In genomic region chr9:97012617-97013016, GRCh38 we compare ENCODE assay signal across 8 cellular contexts. TPM values are rescaled to one million over a fixed set of nuclear protein-coding genes. Genes with fewer than 3 reads are reported as not detected.
DNase-seq lines count a peak whose midpoint lies in the region; ATAC-seq and TF ChIP-seq lines count a peak whose summit lies in the region.
"Not testable (repeated sequence)": the region's sequence is repeated elsewhere in the genome, so short reads cannot be mapped to it uniquely, and the experiment has no call there.

No MANE protein-coding gene starts in this region.

- H3K4me3 Mint-ChIP-seq in naive B cell, result peak overlapping the region; percentile 84 to 95 (median 90)

- H3K9me3 ChIP-seq in thoracic aorta, result not testable (repeated sequence)

- DNase-seq in GM12865 (ENCODE audit: low read depth) (peak; percentile 68), amniotic epithelial cell (ENCODE audit: low read depth) (peak; percentile 7), globus pallidus (ENCODE audit: low spot score) (peak; percentile 6), naive B cell (peak; percentile 15)
- not testable (repeated sequence) for DNase-seq in RWPE1 (ENCODE audit: low spot score); thoracic aorta (ENCODE audit: low spot score)

- H3K4me3 ChIP-seq in GM12865 (ENCODE audit: low read depth, low read length), result peak overlapping the region; percentile 43
- H3K4me3 ChIP-seq in thoracic aorta, result peak overlapping the region; percentile 72

- ATAC-seq in GM21717 (IDR thresholded peaks at IDR 0.05; ENCODE audit: unreplicated experiment), result peak; percentile 73
- ATAC-seq in HG03432 (IDR thresholded peaks at IDR 0.05; ENCODE audit: unreplicated experiment), result peak; percentile 66
- peak; percentile 29 to 40 for ATAC-seq in naive B cell (ENCODE audit: low read depth in 2 of 2)
- not testable (repeated sequence) for ATAC-seq in thoracic aorta (ENCODE audit: insufficient number of reproducible peaks, low FRiP score, low read depth)

- H3K4me1 ChIP-seq in thoracic aorta (ENCODE audit: control insufficient read depth in 1 of 2, low read depth in 2 of 2), result not testable (repeated sequence)

- CTCF ChIA-PET in RWPE1 (lab: Yijun Ruan, JAX), result not testable (repeated sequence)

- peak overlapping the region; percentile 92 for H3K27ac ChIP-seq in RWPE1
- peak overlapping the region; percentile 81 to 87 for H3K27ac ChIP-seq in thoracic aorta

- TF ChIP-seq CTCF in GM12865 (IDR thresholded peaks at IDR 0.05; ENCODE audit: insufficient read depth, low read depth, low read length, missing control alignments); RWPE1 (conservative IDR thresholded peaks at IDR 0.05; ENCODE audit: low read depth); thoracic aorta (IDR thresholded peaks at IDR 0.05): not testable (repeated sequence)

- not testable (repeated sequence) for H3K36me3 ChIP-seq in thoracic aorta

- peaks cover 7 to 18% (median 10%) of the 10 kb centered on the region in 3 donors for H3K4me1 Mint-ChIP-seq in naive B cell

- H3K27ac Mint-ChIP-seq in naive B cell, result peak overlapping the region; percentile 30 to 93 (median 60)

- H3K9me3 Mint-ChIP-seq in naive B cell, result not testable (repeated sequence)

- H3K36me3 Mint-ChIP-seq in naive B cell, result not testable (repeated sequence)

- not testable (repeated sequence) for H3K27me3 Mint-ChIP-seq in naive B cell

- not testable (repeated sequence) for H3K27me3 ChIP-seq in thoracic aorta (replicated peaks; ENCODE audit: insufficient read depth)

- POLR2A ChIA-PET in RWPE1 (lab: Yijun Ruan, JAX; ENCODE audit: low non-redundant PET), result interaction anchor here (0.7 kb wide), 1 partner anchor 688 kb away, joined by 3 read pairs; no protein-coding TSS in a partner anchor

RNA-seq across cellular contexts. Expression of gene CTSV, which starts 26.3 kb away (rescaled TPM):
- under 1 TPM in 1 of 6 donors, not detected in 5; 0.19 TPM for polyA plus RNA-seq in naive B cell (ENCODE audit: low read depth in 6 of 6)
- total RNA-seq in thoracic aorta, result under 1 TPM in 1 of 2 donors, not detected in 1; 0.27 TPM
